In the genomic region with DNA sequence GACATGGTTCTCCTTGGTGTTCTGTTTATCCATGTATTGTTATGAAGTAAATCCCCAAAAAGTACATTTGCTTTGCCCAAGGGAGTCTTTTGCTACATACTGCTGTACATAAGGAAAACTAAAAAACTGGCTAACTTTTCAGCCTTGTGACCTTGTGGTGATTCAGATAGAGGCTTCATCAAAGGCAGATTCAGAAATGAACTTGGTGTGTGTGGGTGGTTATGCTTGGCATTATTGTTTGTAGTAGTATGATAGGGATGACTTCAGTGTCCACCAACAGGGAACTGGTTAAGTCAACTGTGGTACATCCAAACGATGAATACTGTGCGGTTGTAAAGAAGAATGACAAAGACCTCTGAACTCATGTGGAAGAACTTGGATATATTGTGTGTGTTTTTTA, we compare ENCODE assay signal across 12 cellular contexts.
"Had no signal": no experiment of that assay in that cellular context is flagged by ENCODE, and none has a peak within 500 bp of the region (broad histone marks: within the 10 kb centered on the region; RNA-seq: fewer than 3 reads in every experiment).

No MANE protein-coding gene starts in this region.

- H2AFZ ChIP-seq: hepatocyte had no signal

- H3K4me2 ChIP-seq: hepatocyte had no signal

- H3K27me3 ChIP-seq: sigmoid colon, testis had no signal

- DNase-seq: activated CD4-positive, alpha-beta T cell treated with anti-CD3 and anti-CD28 coated beads, Interleukin-2, amount 50 U/mL, for 1 hour; activated CD4-positive, CD25-positive, alpha-beta regulatory T cell; activated naive CD4-positive, alpha-beta T cell treated with anti-CD3 and anti-CD28 coated beads, Interleukin-2, amount 10 ng/mL, durations not matched to agents 7 days and 5 days; activated T-cell treated with anti-CD3 and anti-CD28 coated beads for 4 hours; endodermal cell; esophagus squamous epithelium; left cardiac atrium; sigmoid colon; T-helper 2 cell; testis; upper lobe of right lung had no signal

- H3K79me2 ChIP-seq: hepatocyte had no signal

- H3K27ac ChIP-seq: esophagus squamous epithelium, hepatocyte, sigmoid colon, testis, upper lobe of right lung had no signal

- H3K4me1 ChIP-seq: testis, upper lobe of right lung had no signal

- ATAC-seq: upper lobe of right lung had no signal

- H3K4me3 ChIP-seq: esophagus squamous epithelium, hepatocyte, sigmoid colon, testis, upper lobe of right lung had no signal

- H3K9me3 ChIP-seq: esophagus squamous epithelium, sigmoid colon, testis, upper lobe of right lung had no signal

- H3K36me3 ChIP-seq: esophagus squamous epithelium, sigmoid colon, upper lobe of right lung had no signal
